ENCODE assay signal across 8 cellular contexts in genomic region chr10:75211007-75211735, GRCh38. TPM values are rescaled to one million over a fixed set of nuclear protein-coding genes. Genes with fewer than 3 reads are reported as not detected.
DNase-seq lines count a peak whose midpoint lies in the region; ATAC-seq and TF ChIP-seq lines count a peak whose summit lies in the region.

No MANE protein-coding gene starts in this region.

- WGBS in endodermal cell (ENCODE audit: insufficient coverage in 1 of 2, insufficient read length in 1 of 2), 2 experiments, result 0 to 2% methylated on average over 7 to 38 of the region's 38 CpGs

- H3K9me3 ChIP-seq in endodermal cell (ENCODE audit: control insufficient read depth, low read length) (no peaks in the 10 kb centered on the region), vagina (no peaks in the 10 kb centered on the region)

- H3K4me1 ChIP-seq in endodermal cell (ENCODE audit: control insufficient read depth, insufficient read depth, low read length), result peaks cover 12% of the 10 kb centered on the region
- peaks cover 61% of the 10 kb centered on the region for H3K4me1 ChIP-seq in vagina

- no peaks in the 10 kb centered on the region for H3K9me3 Mint-ChIP-seq in endodermal cell

- H3K27me3 Mint-ChIP-seq in endodermal cell (ENCODE audit: insufficient read depth), result no peaks in the 10 kb centered on the region

- TF ChIP-seq CTCF in VCaP (conservative IDR thresholded peaks at IDR 0.05) (no peak), endodermal cell (conservative IDR thresholded peaks at IDR 0.05) (no peak), vagina (IDR thresholded peaks at IDR 0.05) (no peak)

- peak overlapping the region; percentile 95 for H3K27ac Mint-ChIP-seq in endodermal cell

- H3K27me3 ChIP-seq in endodermal cell (ENCODE audit: control insufficient read depth, insufficient read depth, low read length, poor library complexity, severe bottlenecking) (no peaks in the 10 kb centered on the region), vagina (no peaks in the 10 kb centered on the region)

- H3K36me3 Mint-ChIP-seq in endodermal cell (ENCODE audit: low read depth), result peaks cover 46% of the 10 kb centered on the region

- H3K36me3 ChIP-seq in endodermal cell (ENCODE audit: control insufficient read depth, insufficient read depth, low read length) (peaks cover 46% of the 10 kb centered on the region), vagina (peaks cover 6 to 40% of the 10 kb centered on the region in 2 donors)

- peak; percentile 11 for DNase-seq in DMS53 treated with DMSO at 0.1 percent for 48 hours (lab: John Stamatoyannopoulos, UW; ENCODE audit: unreplicated experiment)
- peak; percentile 57 for DNase-seq in endodermal cell
- DNase-seq in myocyte (ENCODE audit: low read depth), result peak; percentile 66
- DNase-seq in vagina (ENCODE audit: extremely low spot score in 2 of 2), result no peak
- no peak for DNase-seq in NCI-H2171 treated with DMSO at 0.1 percent for 48 hours (lab: John Stamatoyannopoulos, UW)

- H3K4me3 ChIP-seq in endodermal cell (ENCODE audit: low read length), result peak overlapping the region; percentile 98
- H3K4me3 ChIP-seq in vagina, result peak overlapping the region; percentile 62 to 94

- H3K4me3 Mint-ChIP-seq in endodermal cell, result peak overlapping the region; percentile 99

- H3K4me1 Mint-ChIP-seq in endodermal cell, result peaks cover 48% of the 10 kb centered on the region

- TF ChIP-seq POLR2A in vagina (IDR thresholded peaks at IDR 0.05), result no peak

- peak overlapping the region; percentile 95 for H3K9ac ChIP-seq in endodermal cell (ENCODE audit: extremely low read depth, low read length, poor library complexity, severe bottlenecking)

- H3K27ac ChIP-seq in VCaP (peak overlapping the region; percentile 98), endodermal cell (ENCODE audit: low read depth, low read length) (peak overlapping the region; percentile 100), vagina (peak overlapping the region; percentile 99)

- intact Hi-C loops in vagina (cut with DNase I), result no loop called here

- ATAC-seq in HG03066 (IDR thresholded peaks at IDR 0.05; ENCODE audit: low read depth, unreplicated experiment) (peak; percentile 22), GM21447 (IDR thresholded peaks at IDR 0.05; ENCODE audit: unreplicated experiment) (no peak)

RNA-seq across cellular contexts. Expression of gene VDAC2, which starts 0.6 kb away (rescaled TPM):
- 100 to 1,000 TPM; 277 to 292 TPM for total RNA-seq in endodermal cell
- polyA plus RNA-seq in endodermal cell (2013, experiment 1 of 2), result 259 TPM
- polyA plus RNA-seq in endodermal cell (2013, experiment 2 of 2), result 244 TPM
- total RNA-seq in myocyte, result 253 and 273 TPM in 2 replicates
- 214 TPM for polyA plus RNA-seq in myocyte (2012)
- total RNA-seq in vagina, result 127 TPM

RNA-seq across cellular contexts. Expression of gene COMTD1, which starts 24.6 kb away (rescaled TPM):
- 10 to 100 TPM in 1 of 2 donors, 1 to 10 TPM in 1; 9.6 to 14.4 TPM for total RNA-seq in endodermal cell
- 9.8 TPM for polyA plus RNA-seq in endodermal cell (2013, experiment 1 of 2)
- 9.0 TPM for polyA plus RNA-seq in endodermal cell (2013, experiment 2 of 2)
- total RNA-seq in myocyte, result 7.4 and 9.5 TPM in 2 replicates
- 9.0 TPM for polyA plus RNA-seq in myocyte (2012)
- total RNA-seq in vagina, result 80.0 TPM

Comparison
In these comparisons a context has a peak if more than half of its experiments do, and no peak if none do; other contexts are left out.
1. DNase-seq: peak in DMS53 treated with DMSO at 0.1 percent for 48 hours (single experiment), endodermal cell (single experiment) and myocyte (single experiment); none in vagina (0 of 2) and NCI-H2171 treated with DMSO at 0.1 percent for 48 hours (single experiment).
2. Peak in every context shown above with its lines, with median percentiles within 50 percentile points of each other: H3K27ac ChIP-seq.